Comparison of ENCODE assay signal across 28 cellular contexts in the genomic region with DNA sequence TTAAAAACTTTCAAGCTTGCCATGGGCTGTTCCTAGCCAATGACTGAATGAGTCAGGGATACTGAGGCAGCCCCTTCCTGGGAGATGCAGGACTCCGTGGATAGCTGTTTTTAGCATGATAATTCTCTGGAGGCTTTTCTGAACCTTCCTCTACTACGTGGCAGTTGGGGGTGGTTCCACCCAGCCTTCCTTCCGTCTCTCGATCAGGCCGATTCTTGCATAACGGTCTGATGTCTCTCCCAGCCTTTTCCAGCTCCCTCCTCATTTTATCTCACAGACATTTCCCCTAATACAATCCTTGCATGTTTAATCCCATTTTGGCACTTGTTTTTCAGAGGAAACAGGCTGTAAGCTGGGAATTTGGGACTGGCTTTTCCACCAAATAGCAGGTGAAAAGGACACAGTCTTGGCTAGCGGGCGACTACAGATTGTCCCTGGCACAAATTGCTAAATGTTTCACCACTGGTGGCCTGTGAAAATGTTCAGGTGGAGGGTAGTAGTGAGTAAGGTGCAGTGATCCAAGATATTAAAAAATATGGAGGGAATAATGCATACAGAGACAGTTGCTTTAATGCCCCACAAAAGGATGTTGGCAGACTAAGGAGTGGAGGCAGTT. TPM values are rescaled to one million over a fixed set of nuclear protein-coding genes. Genes with fewer than 3 reads are reported as not detected.
"Had no signal": no experiment of that assay in that cellular context is flagged by ENCODE, and none has a peak within 500 bp of the region (broad histone marks: within the 10 kb centered on the region; RNA-seq: fewer than 3 reads in every experiment).

No MANE protein-coding gene starts in this region.

- H3K36me3 ChIP-seq: adrenal gland, esophagus muscularis mucosa, lower lobe of right lung, neural progenitor cell, right lobe of liver, upper lobe of left lung, vagina had no signal

- H3K4me3 ChIP-seq: adrenal gland, esophagus muscularis mucosa, lower lobe of right lung, neural progenitor cell, right lobe of liver, upper lobe of left lung, vagina had no signal

- H3K27me3 ChIP-seq: adrenal gland, esophagus muscularis mucosa, neural progenitor cell, right lobe of liver, upper lobe of left lung, vagina had no signal

- DNase-seq: activated CD4-positive, alpha-beta T cell treated with anti-CD3 and anti-CD28 coated beads for 4 hours; activated CD4-positive, alpha-beta T cell treated with anti-CD3 and anti-CD28 coated beads, Interleukin-2, amount 50 U/mL, for 4 hours; activated CD8-positive, alpha-beta memory T cell treated with anti-CD3 and anti-CD28 coated beads for 24 hours; activated effector memory CD4-positive, alpha-beta T cell treated with Interleukin-2 at 50 U/mL for 16 hours; activated naive CD4-positive, alpha-beta T cell treated with Interleukin-2 at 50 U/mL for 16 hours; adrenal gland; aorta; caudate nucleus; foreskin melanocyte; glutamatergic neuron; hippocampal formation; left colon; lower lobe of right lung; mesendoderm; natural killer cell; posterior cingulate gyrus; right lobe of liver; small intestine; stimulated activated CD4-positive, alpha-beta T cell treated with anti-CD3 and anti-CD28 coated beads, Interleukin-4, amount 100 ng/mL, for 24 hours; substantia nigra; T-cell; upper lobe of left lung had no signal

- H3K27ac ChIP-seq: adrenal gland, esophagus muscularis mucosa, lower lobe of right lung, neural progenitor cell, right lobe of liver, upper lobe of left lung, vagina, VCaP had no signal

- H3K4me1 ChIP-seq: adrenal gland, esophagus muscularis mucosa, lower lobe of right lung, neural progenitor cell, right lobe of liver, upper lobe of left lung, vagina had no signal

- H3K9me3 ChIP-seq: adrenal gland, esophagus muscularis mucosa, lower lobe of right lung, right lobe of liver, upper lobe of left lung, vagina had no signal

- ATAC-seq: left colon; lower lobe of right lung; natural killer cell; stimulated activated effector memory CD8-positive, alpha-beta T cell treated with anti-CD3 and anti-CD28 coated beads, Interleukin-12 subunit alpha, Interleukin-12 subunit beta, amount 100 ng/mL, for 72 hours; T-cell had no signal

- H3K9ac ChIP-seq: neural progenitor cell had no signal

RNA-seq across cellular contexts. Expression of gene CTLA4, which starts 21.0 kb away (rescaled TPM):
- total RNA-seq: right lobe of liver had no signal
- polyA plus RNA-seq: aorta, keratinocyte had no signal
